12 cellular contexts compared by ENCODE assay signal in genomic region chr12:9615420-9616135, GRCh38. TPM values are rescaled to one million over a fixed set of nuclear protein-coding genes. Genes with fewer than 3 reads are reported as not detected.
DNase-seq lines count a peak whose midpoint lies in the region; ATAC-seq and TF ChIP-seq lines count a peak whose summit lies in the region.
"Had no signal": no experiment of that assay in that cellular context is flagged by ENCODE, and none has a peak within 500 bp of the region (broad histone marks: within the 10 kb centered on the region; RNA-seq: fewer than 3 reads in every experiment).

No MANE protein-coding gene starts in this region.

- peak; percentile 74 for ATAC-seq in HG02981 (IDR thresholded peaks at IDR 0.05; ENCODE audit: unreplicated experiment)
- ATAC-seq: body of pancreas had no signal

- H3K4me3 ChIP-seq in GM12865 (ENCODE audit: low read depth, low read length) = no peak overlapping the region
- H3K4me3 ChIP-seq: body of pancreas, lung, sigmoid colon had no signal

- TF ChIP-seq CTCF in GM12865 (IDR thresholded peaks at IDR 0.05; ENCODE audit: insufficient read depth, low read depth, low read length, missing control alignments) = no peak
- TF ChIP-seq CTCF in HFFc6 (IDR thresholded peaks at IDR 0.05) = no peak

- peaks cover 4% of the 10 kb centered on the region; the same call in 1 of the 2 replicates for H3K27me3 Mint-ChIP-seq in HFFc6 (ENCODE audit: insufficient read depth)

- H3K4me3 Mint-ChIP-seq in HFFc6 = no peak overlapping the region

- no peaks in the 10 kb centered on the region for H3K36me3 Mint-ChIP-seq in HFFc6 (ENCODE audit: low read depth)

- no peak overlapping the region for H3K27ac Mint-ChIP-seq in HFFc6

- no peaks in the 10 kb centered on the region for H3K4me1 Mint-ChIP-seq in HFFc6 (ENCODE audit: low read depth)

- DNase-seq in GM12865 (ENCODE audit: low read depth) = peak; percentile 36
- peak; percentile 47 for DNase-seq in OCI-M1 (lab: John Stamatoyannopoulos, UW)
- DNase-seq in medulla oblongata (ENCODE audit: extremely low spot score) = peak; percentile 44
- no peak for DNase-seq in HFFc6
- DNase-seq in GF-D8 (lab: John Stamatoyannopoulos, UW) = no peak
- DNase-seq in HCEC 1CT = no peak
- no peak for DNase-seq in superior temporal gyrus (ENCODE audit: extremely low spot score)
- DNase-seq: body of pancreas, NCI-H446 treated with DMSO at 0.1 percent for 48 hours, sigmoid colon had no signal

- no peaks in the 10 kb centered on the region for H3K9me3 Mint-ChIP-seq in HFFc6

RNA-seq across cellular contexts. Expression of gene KLRB1, which starts 7.9 kb away (rescaled TPM):
- not detected for total RNA-seq in HFFc6 (2021; fragmentation: NEBNext Ultra II Directional; extraction: Animal tissue kit (Norgen Biotek cat#: 25700))

RNA-seq across cellular contexts. Expression of gene CLEC2D, which starts 53.9 kb away (rescaled TPM):
- 1 to 10 TPM; 1.1 to 1.9 (median 1.5) TPM for total RNA-seq in HFFc6 (2021; fragmentation: NEBNext Ultra II Directional; extraction: Animal tissue kit (Norgen Biotek cat#: 25700))

Comparison
In these comparisons a context has a peak if more than half of its experiments do, and no peak if none do; other contexts are left out.
1. DNase-seq: peak in GM12865 (single experiment), OCI-M1 (single experiment) and medulla oblongata (single experiment); none in HFFc6 (single experiment), GF-D8 (single experiment), HCEC 1CT (single experiment) and superior temporal gyrus (single experiment).